ENCODE assay signal across 2 cellular contexts in genomic region chr7:143264196-143264568, GRCh38. TPM values are rescaled to one million over a fixed set of nuclear protein-coding genes. Genes with fewer than 3 reads are reported as not detected.
A peak's percentile ranks its signal among the peaks of the same experiment; 100 is the strongest.
DNase-seq lines count a peak whose midpoint lies in the region; FAIRE-seq and TF ChIP-seq lines count a peak whose summit lies in the region.
"Not testable (repeated sequence)": the region's sequence is repeated elsewhere in the genome, so short reads cannot be mapped to it uniquely, and the experiment has no call there.

No MANE protein-coding gene starts in this region.

- peak overlapping the region; percentile 80 to 92 for H3K4me2 ChIP-seq in H1 (ENCODE audit: insufficient read depth in 1 of 2, low read depth in 2 of 2, low read length in 2 of 2)

- CTCF ChIA-PET in AG04450 (lab: Charles Lee) (interaction anchor here (0.6 to 6.7 kb wide), 5 partner anchors 15 to 410 kb away, joined by 3 to 57 read pairs (median 6); partner anchors contain the start of gene EPHB6), H1 (lab: Charles Lee; ENCODE audit: partially characterized antibody) (interaction anchor here (0.6 to 3.5 kb wide), 11 partner anchors 9 to 803 kb away, joined by 3 to 20 read pairs (median 3); no protein-coding TSS in a partner anchor)

- H3K23me2 ChIP-seq in H1 (ENCODE audit: low read depth, low read length) = not testable (repeated sequence)

- not testable (repeated sequence) for H3K18ac ChIP-seq in H1 (ENCODE audit: extremely low read depth, low read length)

- H3K27me3 ChIP-seq in AG04450 (ENCODE audit: control insufficient read depth, insufficient read depth, low read length); H1 (replicated peaks in 1 of 4; ENCODE audit: control insufficient read depth in 3 of 4, extremely low read depth in 1 of 4, insufficient read depth in 3 of 4, low read length in 3 of 4): not testable (repeated sequence)

- not testable (repeated sequence) for H3K14ac ChIP-seq in H1 (ENCODE audit: insufficient read length)

- not testable (repeated sequence) for TF ChIP-seq EP300 in H1 (IDR thresholded peaks at IDR 0.05; ENCODE audit: borderline replicate concordance in 1 of 2, low read depth in 2 of 2, low read length in 2 of 2)

- not testable (repeated sequence) for H2BK12ac ChIP-seq in H1 (ENCODE audit: low read depth, low read length)

- not testable (repeated sequence) for H3K79me2 ChIP-seq in H1 (ENCODE audit: control insufficient read depth in 1 of 2, insufficient read depth in 2 of 2, low read length in 2 of 2)

- not testable (repeated sequence) for H2BK120ac ChIP-seq in H1 (replicated peaks; ENCODE audit: low read depth, low read length)

- H3K9me3 ChIP-seq in AG04450 (ENCODE audit: control insufficient read depth, insufficient read depth, low read length); H1 (ENCODE audit: insufficient read depth in 2 of 2, low read depth in 1 of 2, low read length in 1 of 2): not testable (repeated sequence)

- not testable (repeated sequence) for H2BK5ac ChIP-seq in H1 (ENCODE audit: low read depth, low read length)

- not testable (repeated sequence) for DNase-seq in AG04450 (ENCODE audit: low read depth, low spot score); H1 (ENCODE audit: low read depth in 1 of 2, low spot score in 2 of 2)

- POLR2A ChIA-PET in AG04450 (lab: Yijun Ruan, JAX) = interaction anchor here (0.9 to 1.6 kb wide), 3 partner anchors 24 to 116 kb away, joined by 4 to 20 read pairs (median 6); partner anchors contain the start of genes CASP2 and ZYX
- POLR2A ChIA-PET in H1 (lab: Charles Lee; ENCODE audit: partially characterized antibody) = interaction anchor here (1.1 to 2.4 kb wide), 3 partner anchors 16 to 24 kb away, joined by 3 to 8 read pairs (median 6); partner anchors contain the start of gene CASP2

- FAIRE-seq in H1 (lab: Jason Lieb, UNC) = not testable (repeated sequence)

- H3K27ac ChIP-seq in AG04450 (ENCODE audit: low read depth, low read length); H1 (ENCODE audit: low read depth, low read length): not testable (repeated sequence)

- not testable (repeated sequence) for H4K5ac ChIP-seq in H1 (ENCODE audit: insufficient read length, low read depth, low read length)

- not testable (repeated sequence) for TF ChIP-seq POLR2A in H1 (IDR thresholded peaks at IDR 0.05; ENCODE audit: control extremely low read depth in 1 of 2, low read depth in 2 of 2, low read length in 2 of 2)

- not testable (repeated sequence) for H2BK15ac ChIP-seq in H1 (ENCODE audit: low read length)

- not testable (repeated sequence) for H4K20me1 ChIP-seq in H1 (replicated peaks in 1 of 2; ENCODE audit: control insufficient read depth in 1 of 2, insufficient read depth in 2 of 2, low read length in 2 of 2)

- not testable (repeated sequence) for H2AFZ ChIP-seq in H1 (ENCODE audit: low read length)

- H3K79me1 ChIP-seq in H1 (ENCODE audit: low read depth, low read length) = not testable (repeated sequence)

- not testable (repeated sequence) for TF ChIP-seq CTCF in AG04450 (IDR thresholded peaks at IDR 0.05; ENCODE audit: low read depth, low read length); H1 (IDR thresholded peaks at IDR 0.05; ENCODE audit: control extremely low read depth in 1 of 3, insufficient read depth in 1 of 3, low read depth in 1 of 3, low read length in 3 of 3)

- not testable (repeated sequence) for H4K91ac ChIP-seq in H1 (replicated peaks; ENCODE audit: insufficient read length, low read length)

- H3K9ac ChIP-seq in H1 (replicated peaks in 1 of 4; ENCODE audit: extremely low read depth in 1 of 4, low read depth in 3 of 4, low read length in 3 of 4) = not testable (repeated sequence)

- not testable (repeated sequence) for H3K23ac ChIP-seq in H1 (ENCODE audit: insufficient read length)

- not testable (repeated sequence) for H2AK5ac ChIP-seq in H1 (ENCODE audit: low read depth, low read length)

- peak overlapping the region; percentile 86 for H3K4me3 ChIP-seq in AG04450 (ENCODE audit: low read depth, low read length)
- H3K4me3 ChIP-seq in H1 (ENCODE audit: extremely low read depth in 1 of 4, insufficient read depth in 2 of 4, low read depth in 3 of 4, low read length in 4 of 4) = peak overlapping the region in 1 of 4 experiments; percentile 89; a peak in 2 of 8 replicates

- not testable (repeated sequence) for H2BK20ac ChIP-seq in H1 (ENCODE audit: low read length)

- not testable (repeated sequence) for H3K4ac ChIP-seq in H1 (replicated peaks; ENCODE audit: insufficient read length, low read depth, low read length)

- not testable (repeated sequence) for H4K8ac ChIP-seq in H1 (ENCODE audit: extremely low read depth, insufficient read depth, low read length)

- not testable (repeated sequence) for TF ChIP-seq RAD21 in H1 (IDR thresholded peaks at IDR 0.05 in 1 of 2, conservative IDR thresholded peaks at IDR 0.05 in 1 of 2; ENCODE audit: low read depth in 2 of 2, low read length in 2 of 2)

- 90% methylated on average over 14 of the region's 15 CpGs; no CpG with 5 or more reads in 1 of the 2 experiments for WGBS in H1 (ENCODE audit: extremely low coverage in 1 of 2, insufficient coverage in 1 of 2, insufficient read length in 1 of 2, insufficient replicate concordance in 2 of 2, low coverage in 1 of 2, low lambda C conversion rate in 2 of 2, missing lambda C conversion rate in 1 of 2), 2 experiments

- H3K4me1 ChIP-seq in H1 (replicated peaks in 1 of 4; ENCODE audit: control insufficient read depth in 3 of 4, insufficient read depth in 4 of 4, low read length in 3 of 4) = not testable (repeated sequence)

- not testable (repeated sequence) for H3K36me3 ChIP-seq in H1 (ENCODE audit: control insufficient read depth in 2 of 4, insufficient read depth in 4 of 4, low read length in 3 of 4)

- not testable (repeated sequence) for H3K56ac ChIP-seq in H1 (replicated peaks; ENCODE audit: insufficient read length, low read depth, low read length)

RNA-seq across cellular contexts. Expression of gene GSTK1, which starts 0.9 kb away (rescaled TPM):
- 100 and 116 TPM in 2 replicates for polyA plus RNA-seq in AG04450 (2011; rRNA removed)
- 65.1 and 80.4 TPM in 2 replicates for polyA minus RNA-seq in AG04450 (2011; rRNA and poly(A)+ RNA removed)
- 25.5 and 26.2 TPM in 2 replicates for total RNA-seq in H1 (2021; fragmentation: NEBNext Ultra II Directional; extraction: Animal tissue kit (Norgen Biotek cat#: 25700))
- polyA plus RNA-seq in H1 (2011; rRNA removed) = 32.5 and 34.0 TPM in 2 replicates
- 38.9 TPM for polyA plus RNA-seq in H1 (2011; cell fraction: cytosol; rRNA removed)
- 40.8 TPM for polyA plus RNA-seq in H1 (2011; cell fraction: nucleus; rRNA removed)
- 36.7 to 40.2 TPM (median 38.8 TPM) in 4 replicates for polyA plus RNA-seq in H1 (2012, experiment 1 of 2)
- polyA plus RNA-seq in H1 (2012, experiment 2 of 2) = 31.1 TPM
- 38.8 TPM for polyA plus RNA-seq in H1 (2013, experiment 1 of 2)
- polyA plus RNA-seq in H1 (2013, experiment 2 of 2) = 40.7 TPM
- 16.3 and 19.2 TPM in 2 replicates for polyA minus RNA-seq in H1 (2011; rRNA and poly(A)+ RNA removed)
- 17.8 TPM for polyA minus RNA-seq in H1 (2011; cell fraction: cytosol; rRNA and poly(A)+ RNA removed)
- polyA minus RNA-seq in H1 (2011; cell fraction: nucleus; rRNA and poly(A)+ RNA removed) = 13.6 TPM

RNA-seq across cellular contexts. Expression of gene TMEM139, which starts 20.6 kb away (rescaled TPM):
- polyA plus RNA-seq in AG04450 (2011; rRNA removed) (not detected in 2 replicates), H1 (2011; rRNA removed) (6.7 and 7.6 TPM in 2 replicates)
- polyA minus RNA-seq in AG04450 (2011; rRNA and poly(A)+ RNA removed) = not detected in 2 replicates
- 3.2 and 4.4 TPM in 2 replicates for total RNA-seq in H1 (2021; fragmentation: NEBNext Ultra II Directional; extraction: Animal tissue kit (Norgen Biotek cat#: 25700))
- polyA plus RNA-seq in H1 (2011; cell fraction: cytosol; rRNA removed) = 5.5 TPM
- 4.9 TPM for polyA plus RNA-seq in H1 (2011; cell fraction: nucleus; rRNA removed)
- polyA plus RNA-seq in H1 (2012, experiment 1 of 2) = 2.5 to 4.0 TPM (median 3.9 TPM) in 4 replicates
- polyA plus RNA-seq in H1 (2012, experiment 2 of 2) = 4.6 TPM
- polyA plus RNA-seq in H1 (2013, experiment 1 of 2) = 1.7 TPM
- polyA plus RNA-seq in H1 (2013, experiment 2 of 2) = 2.2 TPM
- polyA minus RNA-seq in H1 (2011; rRNA and poly(A)+ RNA removed) = 2.1 and 2.6 TPM in 2 replicates
- polyA minus RNA-seq in H1 (2011; cell fraction: cytosol; rRNA and poly(A)+ RNA removed) = not detected
- polyA minus RNA-seq in H1 (2011; cell fraction: nucleus; rRNA and poly(A)+ RNA removed) = 1.9 TPM

RNA-seq across cellular contexts. Expression of gene CASP2, which starts 24.0 kb away (rescaled TPM):
- polyA plus RNA-seq in AG04450 (2011; rRNA removed) = 18.6 and 21.8 TPM in 2 replicates
- 46.5 and 61.7 TPM in 2 replicates for polyA minus RNA-seq in AG04450 (2011; rRNA and poly(A)+ RNA removed)
- total RNA-seq in H1 (2021; fragmentation: NEBNext Ultra II Directional; extraction: Animal tissue kit (Norgen Biotek cat#: 25700)) = 32.8 and 35.3 TPM in 2 replicates
- 18.3 and 23.7 TPM in 2 replicates for polyA plus RNA-seq in H1 (2011; rRNA removed)
- polyA plus RNA-seq in H1 (2011; cell fraction: cytosol; rRNA removed) = 18.3 TPM
- 34.3 TPM for polyA plus RNA-seq in H1 (2011; cell fraction: nucleus; rRNA removed)
- 18.4 to 21.4 TPM (median 19.0 TPM) in 4 replicates for polyA plus RNA-seq in H1 (2012, experiment 1 of 2)
- polyA plus RNA-seq in H1 (2012, experiment 2 of 2) = 7.8 TPM
- 17.7 TPM for polyA plus RNA-seq in H1 (2013, experiment 1 of 2)
- polyA plus RNA-seq in H1 (2013, experiment 2 of 2) = 17.0 TPM
- 53.5 and 68.2 TPM in 2 replicates for polyA minus RNA-seq in H1 (2011; rRNA and poly(A)+ RNA removed)
- polyA minus RNA-seq in H1 (2011; cell fraction: cytosol; rRNA and poly(A)+ RNA removed) = 18.6 TPM
- 36.3 TPM for polyA minus RNA-seq in H1 (2011; cell fraction: nucleus; rRNA and poly(A)+ RNA removed)

RNA-seq across cellular contexts. Expression of gene TAS2R40, which starts 42.3 kb away (rescaled TPM):
- polyA plus RNA-seq in AG04450 (2011; rRNA removed) = not detected in 2 replicates
- polyA minus RNA-seq in AG04450 (2011; rRNA and poly(A)+ RNA removed) = not detected in 2 replicates
- not detected in 2 replicates for total RNA-seq in H1 (2021; fragmentation: NEBNext Ultra II Directional; extraction: Animal tissue kit (Norgen Biotek cat#: 25700))
- not detected in 2 replicates for polyA plus RNA-seq in H1 (2011; rRNA removed)
- polyA plus RNA-seq in H1 (2011; cell fraction: cytosol; rRNA removed) = not detected
- polyA plus RNA-seq in H1 (2011; cell fraction: nucleus; rRNA removed) = not detected
- polyA plus RNA-seq in H1 (2012, experiment 1 of 2) = not detected in 4 replicates
- not detected for polyA plus RNA-seq in H1 (2012, experiment 2 of 2)
- not detected for polyA plus RNA-seq in H1 (2013, experiment 1 of 2)
- polyA plus RNA-seq in H1 (2013, experiment 2 of 2) = not detected
- not detected in 2 replicates for polyA minus RNA-seq in H1 (2011; rRNA and poly(A)+ RNA removed)
- polyA minus RNA-seq in H1 (2011; cell fraction: cytosol; rRNA and poly(A)+ RNA removed) = not detected
- not detected for polyA minus RNA-seq in H1 (2011; cell fraction: nucleus; rRNA and poly(A)+ RNA removed)

RNA-seq across cellular contexts. Expression of gene CLCN1, which starts 51.7 kb away (rescaled TPM):
- not detected in 2 replicates for polyA plus RNA-seq in AG04450 (2011; rRNA removed)
- polyA minus RNA-seq in AG04450 (2011; rRNA and poly(A)+ RNA removed) = not detected in 2 replicates
- total RNA-seq in H1 (2021; fragmentation: NEBNext Ultra II Directional; extraction: Animal tissue kit (Norgen Biotek cat#: 25700)) = 0.33 and 0.41 TPM in 2 replicates
- 0.36 and 0.38 TPM in 2 replicates for polyA plus RNA-seq in H1 (2011; rRNA removed)
- 0.27 TPM for polyA plus RNA-seq in H1 (2011; cell fraction: cytosol; rRNA removed)
- 0.36 TPM for polyA plus RNA-seq in H1 (2011; cell fraction: nucleus; rRNA removed)
- 0.21 to 0.34 TPM (median 0.30 TPM) in 4 replicates for polyA plus RNA-seq in H1 (2012, experiment 1 of 2)
- 0.25 TPM for polyA plus RNA-seq in H1 (2012, experiment 2 of 2)
- 0.16 TPM for polyA plus RNA-seq in H1 (2013, experiment 1 of 2)
- polyA plus RNA-seq in H1 (2013, experiment 2 of 2) = 0.20 TPM
- polyA minus RNA-seq in H1 (2011; rRNA and poly(A)+ RNA removed) = 0.09 and 0.15 TPM in 2 replicates
- not detected for polyA minus RNA-seq in H1 (2011; cell fraction: cytosol; rRNA and poly(A)+ RNA removed)
- polyA minus RNA-seq in H1 (2011; cell fraction: nucleus; rRNA and poly(A)+ RNA removed) = not detected
